In genomic region chr6:110951986-110952794, GRCh38 we compare ENCODE assay signal across 1 cellular context.
TF ChIP-seq lines count a peak whose summit lies in the region.

No MANE protein-coding gene starts in this region.

TF ChIP-seq in H1, 55 proteins besides CTCF, POLR2A, EP300 and RAD21:
- TF ChIP-seq CHD2 (IDR thresholded peaks at IDR 0.05; ENCODE audit: low read length) (no peak), MAX (IDR thresholded peaks at IDR 0.05) (no peak), SP4 (IDR thresholded peaks at IDR 0.05; ENCODE audit: low read length) (no peak), SP2 (IDR thresholded peaks at IDR 0.05; ENCODE audit: low read length) (no peak), ASH2L (IDR thresholded peaks at IDR 0.05; ENCODE audit: low read length) (no peak), SUZ12 (IDR thresholded peaks at IDR 0.05; ENCODE audit: low read length) (no peak), ATF2 (IDR thresholded peaks at IDR 0.05; ENCODE audit: low read length) (no peak), GABPA (IDR thresholded peaks at IDR 0.05; ENCODE audit: borderline replicate concordance, insufficient read depth, low read length) (no peak), CHD1 (IDR thresholded peaks at IDR 0.05; ENCODE audit: low read depth, low read length) (no peak), ZNF274 (IDR thresholded peaks at IDR 0.05; ENCODE audit: borderline replicate concordance, extremely low read depth, low read length) (no peak), RXRA (IDR thresholded peaks at IDR 0.05; ENCODE audit: insufficient read depth, low read depth, low read length) (no peak), EZH2 (IDR thresholded peaks at IDR 0.05; ENCODE audit: low read depth, low read length, severe bottlenecking) (no peak), NRF1 (IDR thresholded peaks at IDR 0.05; ENCODE audit: low read depth, low read length) (no peak), RBBP5 (IDR thresholded peaks at IDR 0.05; ENCODE audit: borderline replicate concordance, low read depth, low read length) (no peak), SP1 (IDR thresholded peaks at IDR 0.05; ENCODE audit: low read depth, low read length) (no peak), BRCA1 (IDR thresholded peaks at IDR 0.05; ENCODE audit: low read depth, low read length) (no peak)
